ENCODE assay signal across 1 cellular context in genomic region chr2:46964835-46965560, GRCh38.
TF ChIP-seq lines count a peak whose summit lies in the region.

No MANE protein-coding gene starts in this region.

TF ChIP-seq in SK-N-SH, 30 proteins besides CTCF, POLR2A, EP300 and RAD21 (continued from another document):
- no peak for TF ChIP-seq USF2 (IDR thresholded peaks at IDR 0.05; ENCODE audit: borderline replicate concordance, low read depth, low read length)
TF ChIP-seq in SK-N-SH: peak in this region for 1.
